Comparison of ENCODE assay signal across 1 cellular context in the genomic region with DNA sequence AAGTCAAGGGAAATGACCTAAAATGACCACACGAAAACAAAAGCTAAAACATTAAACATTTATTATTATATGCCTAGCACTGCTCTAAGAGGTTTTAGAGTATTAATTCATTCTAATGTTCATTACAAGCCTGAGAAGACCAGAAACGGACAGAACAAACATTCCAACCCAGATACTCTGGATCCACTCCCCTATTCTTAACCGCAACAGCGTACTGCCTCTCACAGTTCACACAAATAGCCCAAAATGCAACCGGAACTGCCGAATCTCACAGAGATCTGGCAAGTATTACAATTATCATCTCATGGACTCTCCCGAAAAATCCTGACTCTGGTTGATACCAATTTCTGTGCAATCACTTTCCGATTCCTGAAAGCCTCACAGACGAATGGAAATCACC.
TF ChIP-seq lines count a peak whose summit lies in the region.

No MANE protein-coding gene starts in this region.

TF ChIP-seq in IMR-90, 13 proteins besides CTCF, POLR2A, EP300 and RAD21:
- TF ChIP-seq CEBPB (IDR thresholded peaks at IDR 0.05; ENCODE audit: low read depth, low read length) (no peak), SMC3 (IDR thresholded peaks at IDR 0.05; ENCODE audit: low read depth, low read length) (no peak), BHLHE40 (IDR thresholded peaks at IDR 0.05; ENCODE audit: low read depth, low read length) (no peak)
- TF ChIP-seq, protein P1, sequence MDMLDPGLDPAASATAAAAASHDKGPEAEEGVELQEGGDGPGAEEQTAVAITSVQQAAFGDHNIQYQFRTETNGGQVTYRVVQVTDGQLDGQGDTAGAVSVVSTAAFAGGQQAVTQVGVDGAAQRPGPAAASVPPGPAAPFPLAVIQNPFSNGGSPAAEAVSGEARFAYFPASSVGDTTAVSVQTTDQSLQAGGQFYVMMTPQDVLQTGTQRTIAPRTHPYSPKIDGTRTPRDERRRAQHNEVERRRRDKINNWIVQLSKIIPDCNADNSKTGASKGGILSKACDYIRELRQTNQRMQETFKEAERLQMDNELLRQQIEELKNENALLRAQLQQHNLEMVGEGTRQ (IDR thresholded peaks at IDR 0.05; ENCODE audit: low read depth, low read length), result no peak
